25 cellular contexts compared by ENCODE assay signal in genomic region chr21:38777521-38777920, GRCh38. TPM values are rescaled to one million over a fixed set of nuclear protein-coding genes. Genes with fewer than 3 reads are reported as not detected.
DNase-seq lines count a peak whose midpoint lies in the region; ATAC-seq, FAIRE-seq and TF ChIP-seq lines count a peak whose summit lies in the region.
"Had no signal": no experiment of that assay in that cellular context is flagged by ENCODE, and none has a peak within 500 bp of the region (broad histone marks: within the 10 kb centered on the region; RNA-seq: fewer than 3 reads in every experiment).

No MANE protein-coding gene starts in this region.

- H3K4me3 ChIP-seq in GM12878, result no peak overlapping the region
- H3K4me3 ChIP-seq: MG63, neural progenitor cell had no signal

- TF ChIP-seq POLR2A in GM12878 (IDR thresholded peaks at IDR 0.05; ENCODE audit: low read depth, low read length), result no peak

- intact Hi-C loops in activated CD8-positive, alpha-beta T cell treated with anti-CD3 and anti-CD28 coated beads for 36 hours (cut with micrococcal nuclease), result no loop called here
- intact Hi-C loops in GM12878 (cut with micrococcal nuclease; ENCODE audit: unreplicated experiment), result no loop called here

- in situ Hi-C loops in GM12878 (cut with MboI), result no loop called here

- peak; percentile 66 for DNase-seq in activated CD8-positive, alpha-beta T cell treated with anti-CD3 and anti-CD28 coated beads for 36 hours
- no peak for DNase-seq in activated CD8-positive, alpha-beta T cell treated with anti-CD3 and anti-CD28 coated beads, Interleukin-2, amount 10 ng/mL, durations not matched to agents 7 days and 5 days
- DNase-seq in GM12878 (ENCODE audit: low read depth, low spot score), result no peak
- no peak for DNase-seq in SKM-1 treated with dmso at 0.1 percent for 144 hours (lab: John Stamatoyannopoulos, UW; ENCODE audit: unreplicated experiment)
- DNase-seq in NCI-H2171 treated with DMSO at 0.1 percent for 48 hours (lab: John Stamatoyannopoulos, UW), result no peak
- DNase-seq in HEK293T (ENCODE audit: extremely low spot score), result no peak
- DNase-seq: activated CD4-positive, alpha-beta T cell treated with anti-CD3 and anti-CD28 coated beads, Interleukin-2, amount 50 U/mL, for 1 hour; activated T-cell treated with anti-CD3 and anti-CD28 coated beads, Interleukin-2, amount 50 U/mL, for 24 hours; BE2C; head of caudate nucleus; IMR-90; MG63; NCI-H146; NCI-H748 treated with DMSO at 0.1 percent for 48 hours; SHP77 had no signal

- H3K36me3 Mint-ChIP-seq in activated CD8-positive, alpha-beta T cell treated with anti-CD3 and anti-CD28 coated beads for 36 hours (ENCODE audit: low read depth), result peaks cover 24% of the 10 kb centered on the region
- peaks cover 30% of the 10 kb centered on the region for H3K36me3 Mint-ChIP-seq in activated CD8-positive, alpha-beta T cell treated with anti-CD3 and anti-CD28 coated beads, Interleukin-2, amount 10 ng/mL, durations not matched to agents 7 days and 5 days (ENCODE audit: low read depth)
- H3K36me3 Mint-ChIP-seq in stimulated activated memory B cell treated with anti-CD40 and anti-IgM and Interleukin-4, amounts not matched to agents 10 μg/mL and 1 μg/mL and 100 μg/mL, for 72 hours, result no peaks in the 10 kb centered on the region

- POLR2A ChIA-PET in activated CD8-positive, alpha-beta T cell treated with anti-CD3 and anti-CD28 coated beads for 36 hours (lab: Charles Lee), result interaction anchor here (0.7 to 1.6 kb wide), 3 partner anchors 9 to 30 kb away, joined by 3 to 5 read pairs (median 4); no protein-coding TSS in a partner anchor
- POLR2A ChIA-PET in activated CD8-positive, alpha-beta T cell treated with anti-CD3 and anti-CD28 coated beads, Interleukin-2, amount 10 ng/mL, durations not matched to agents 7 days and 5 days (lab: Charles Lee), result no interaction called here
- POLR2A ChIA-PET in GM12878 (lab: Charles Lee) (interaction anchor here (0.6 kb wide), 1 partner anchor 25 kb away, joined by 3 read pairs; no protein-coding TSS in a partner anchor), HEK293T (lab: Yijun Ruan, JAX) (no interaction called here)

- no peak for TF ChIP-seq RAD21 in GM12878 (IDR thresholded peaks at IDR 0.05; ENCODE audit: insufficient read depth, low read depth, low read length)

- BruUV-seq in GM12878 (replicated peaks; lab: Mats Ljungman, UMichigan), result no TSS peak

- H3K9ac ChIP-seq in GM12878 (ENCODE audit: control insufficient read depth, insufficient read depth, low read length), result no peak overlapping the region
- H3K9ac ChIP-seq: neural progenitor cell had no signal

- 1% methylated on average over 5 of the region's 5 CpGs for WGBS in GM12878 (ENCODE audit: insufficient coverage, insufficient replicate concordance, low lambda C conversion rate, missing lambda C conversion rate)

- RAD21 ChIA-PET in GM12878 (lab: Charles Lee; ENCODE audit: unreplicated experiment), result no interaction called here

- no peaks in the 10 kb centered on the region for H3K79me2 ChIP-seq in GM12878 (ENCODE audit: control insufficient read depth, insufficient read depth, low read length)

- H3K27me3 Mint-ChIP-seq in activated CD8-positive, alpha-beta T cell treated with anti-CD3 and anti-CD28 coated beads for 36 hours, result peaks cover 10% of the 10 kb centered on the region
- H3K27me3 Mint-ChIP-seq in activated CD8-positive, alpha-beta T cell treated with anti-CD3 and anti-CD28 coated beads, Interleukin-2, amount 10 ng/mL, durations not matched to agents 7 days and 5 days (ENCODE audit: low read depth), result no peaks in the 10 kb centered on the region
- peaks cover 48% of the 10 kb centered on the region for H3K27me3 Mint-ChIP-seq in stimulated activated memory B cell treated with anti-CD40 and anti-IgM and Interleukin-4, amounts not matched to agents 10 μg/mL and 1 μg/mL and 100 μg/mL, for 72 hours

- H3K4me2 ChIP-seq in GM12878 (ENCODE audit: control insufficient read depth, insufficient read depth), result no peak overlapping the region
- H3K4me2 ChIP-seq: neural progenitor cell had no signal

- H3K27ac Mint-ChIP-seq in activated CD8-positive, alpha-beta T cell treated with anti-CD3 and anti-CD28 coated beads for 36 hours, result peak overlapping the region; percentile 91
- H3K27ac Mint-ChIP-seq in activated CD8-positive, alpha-beta T cell treated with anti-CD3 and anti-CD28 coated beads, Interleukin-2, amount 10 ng/mL, durations not matched to agents 7 days and 5 days, result no peak overlapping the region
- no peak overlapping the region for H3K27ac Mint-ChIP-seq in stimulated activated memory B cell treated with anti-CD40 and anti-IgM and Interleukin-4, amounts not matched to agents 10 μg/mL and 1 μg/mL and 100 μg/mL, for 72 hours
- H3K27ac Mint-ChIP-seq: brain, neural progenitor cell had no signal

- SMC1A ChIA-PET in GM12878 (lab: Charles Lee; ENCODE audit: uncharacterized antibody, unreplicated experiment), result interaction anchor here (0.9 to 1.2 kb wide), 2 partner anchors 9 to 22 kb away, joined by 3 to 7 read pairs; no protein-coding TSS in a partner anchor

- H4K20me1 ChIP-seq in GM12878 (ENCODE audit: control insufficient read depth, insufficient read depth), result no peaks in the 10 kb centered on the region

- no peak overlapping the region for H3K4me3 Mint-ChIP-seq in activated CD8-positive, alpha-beta T cell treated with anti-CD3 and anti-CD28 coated beads for 36 hours
- no peak overlapping the region for H3K4me3 Mint-ChIP-seq in activated CD8-positive, alpha-beta T cell treated with anti-CD3 and anti-CD28 coated beads, Interleukin-2, amount 10 ng/mL, durations not matched to agents 7 days and 5 days
- no peak overlapping the region for H3K4me3 Mint-ChIP-seq in stimulated activated memory B cell treated with anti-CD40 and anti-IgM and Interleukin-4, amounts not matched to agents 10 μg/mL and 1 μg/mL and 100 μg/mL, for 72 hours
- H3K4me3 Mint-ChIP-seq: activated T-cell treated with anti-CD3 and anti-CD28 coated beads, Interleukin-2, amount 50 U/mL, for 24 hours; brain; neural progenitor cell; T-cell had no signal

- peaks cover 59% of the 10 kb centered on the region for H3K4me1 Mint-ChIP-seq in activated CD8-positive, alpha-beta T cell treated with anti-CD3 and anti-CD28 coated beads for 36 hours (ENCODE audit: low read depth)
- H3K4me1 Mint-ChIP-seq in activated CD8-positive, alpha-beta T cell treated with anti-CD3 and anti-CD28 coated beads, Interleukin-2, amount 10 ng/mL, durations not matched to agents 7 days and 5 days (ENCODE audit: low read depth), result peaks cover 44% of the 10 kb centered on the region
- H3K4me1 Mint-ChIP-seq in stimulated activated memory B cell treated with anti-CD40 and anti-IgM and Interleukin-4, amounts not matched to agents 10 μg/mL and 1 μg/mL and 100 μg/mL, for 72 hours, result peaks cover 35% of the 10 kb centered on the region

- H2AFZ ChIP-seq in GM12878 (ENCODE audit: control insufficient read depth, low read depth, low read length), result no peak overlapping the region
- H2AFZ ChIP-seq: neural progenitor cell had no signal

- peak; percentile 29 for ATAC-seq in activated CD8-positive, alpha-beta T cell treated with anti-CD3 and anti-CD28 coated beads for 36 hours
- no peak for ATAC-seq in activated CD8-positive, alpha-beta T cell treated with anti-CD3 and anti-CD28 coated beads, Interleukin-2, amount 10 ng/mL, durations not matched to agents 7 days and 5 days
- ATAC-seq in GM12878, result peak; percentile 80
- peak; percentile 77 for ATAC-seq in stimulated activated memory B cell treated with anti-CD40 and anti-IgM and Interleukin-4, amounts not matched to agents 10 μg/mL and 1 μg/mL and 100 μg/mL, for 72 hours
- ATAC-seq: left lobe of liver, T-cell had no signal

- peaks cover 37% of the 10 kb centered on the region for H3K9me3 Mint-ChIP-seq in activated CD8-positive, alpha-beta T cell treated with anti-CD3 and anti-CD28 coated beads for 36 hours
- peaks cover 20% of the 10 kb centered on the region for H3K9me3 Mint-ChIP-seq in activated CD8-positive, alpha-beta T cell treated with anti-CD3 and anti-CD28 coated beads, Interleukin-2, amount 10 ng/mL, durations not matched to agents 7 days and 5 days (ENCODE audit: insufficient read depth)
- peaks cover 18% of the 10 kb centered on the region for H3K9me3 Mint-ChIP-seq in stimulated activated memory B cell treated with anti-CD40 and anti-IgM and Interleukin-4, amounts not matched to agents 10 μg/mL and 1 μg/mL and 100 μg/mL, for 72 hours

- H3K9me3 ChIP-seq in KOPT-K1 (ENCODE audit: insufficient read depth, low read length, poor library complexity, severe bottlenecking) (peaks cover 32% of the 10 kb centered on the region), GM12878 (replicated peaks; ENCODE audit: control insufficient read depth, insufficient read depth, low read length) (peaks cover 16% of the 10 kb centered on the region)

- TF ChIP-seq EP300 in GM12878 (IDR thresholded peaks at IDR 0.05; ENCODE audit: borderline replicate concordance in 1 of 2, control insufficient read depth in 1 of 2, low read depth in 2 of 2, low read length in 2 of 2), result no peak

- H3K27ac ChIP-seq in KOPT-K1 (ENCODE audit: low read depth, low read length, poor library complexity, severe bottlenecking) (peak overlapping the region; percentile 10), GM12878 (ENCODE audit: control insufficient read depth, insufficient read depth) (no peak overlapping the region)
- H3K27ac ChIP-seq: neural progenitor cell, VCaP had no signal

- FAIRE-seq in GM12878 (lab: Jason Lieb, UNC), result no peak
- FAIRE-seq: A204.1, D721Med, endothelial cell of umbilical vein had no signal

- no peaks in the 10 kb centered on the region for H3K27me3 ChIP-seq in GM12878 (replicated peaks in 1 of 2; ENCODE audit: control insufficient read depth in 2 of 2, insufficient read depth in 2 of 2, low read length in 1 of 2)
- H3K27me3 ChIP-seq: BE2C, MG63, neural progenitor cell had no signal

- H3K4me1 ChIP-seq in GM12878 (ENCODE audit: control insufficient read depth, insufficient read depth, low read length), result peaks cover 19% of the 10 kb centered on the region
- H3K4me1 ChIP-seq: BE2C, neural progenitor cell had no signal

- no peak for TF ChIP-seq CTCF in activated CD8-positive, alpha-beta T cell treated with anti-CD3 and anti-CD28 coated beads for 36 hours (IDR thresholded peaks at IDR 0.05)
- TF ChIP-seq CTCF in GM12878 (IDR thresholded peaks at IDR 0.05 in 2 of 3, conservative IDR thresholded peaks at IDR 0.05 in 1 of 3; ENCODE audit: control insufficient read depth in 2 of 3, extremely low read depth in 1 of 3, insufficient read depth in 1 of 3, low read depth in 3 of 3, low read length in 3 of 3), result no peak

- H3K36me3 ChIP-seq in KOPT-K1 (ENCODE audit: insufficient read depth, low read length) (no peaks in the 10 kb centered on the region), GM12878 (ENCODE audit: control insufficient read depth in 2 of 2, insufficient read depth in 2 of 2, low read length in 1 of 2) (no peaks in the 10 kb centered on the region)
- H3K36me3 ChIP-seq: BE2C, MG63, neural progenitor cell had no signal

- CTCF ChIA-PET in activated CD8-positive, alpha-beta T cell treated with anti-CD3 and anti-CD28 coated beads for 36 hours (lab: Charles Lee), result interaction anchor here (0.7 to 1.3 kb wide), 4 partner anchors 10 to 46 kb away, joined by 3 to 5 read pairs (median 4); no protein-coding TSS in a partner anchor
- CTCF ChIA-PET in activated CD8-positive, alpha-beta T cell treated with anti-CD3 and anti-CD28 coated beads, Interleukin-2, amount 10 ng/mL, durations not matched to agents 7 days and 5 days (lab: Charles Lee), result interaction anchor here (1.4 to 1.5 kb wide), 2 partner anchors 9 to 26 kb away, joined by 3 to 4 read pairs; no protein-coding TSS in a partner anchor
- CTCF ChIA-PET in GM12878 (lab: Yijun Ruan, JAX) (interaction anchor here (1.7 kb wide), 1 partner anchor 27 kb away, joined by 3 read pairs; no protein-coding TSS in a partner anchor), HEK293T (lab: Yijun Ruan, JAX) (no interaction called here)

RNA-seq across cellular contexts. Expression of gene ETS2, which starts 28.2 kb away (rescaled TPM):
- 10 to 100 TPM; 28.1 to 29.7 TPM for total RNA-seq in activated CD8-positive, alpha-beta T cell treated with anti-CD3 and anti-CD28 coated beads for 36 hours
- total RNA-seq in activated CD8-positive, alpha-beta T cell treated with anti-CD3 and anti-CD28 coated beads, Interleukin-2, amount 10 ng/mL, durations not matched to agents 7 days and 5 days, result 10 to 100 TPM; 17.0 to 20.1 TPM
- 2.2 and 2.7 TPM in 2 replicates for total RNA-seq in GM12878 (2013; cell fraction: nucleolus; rRNA removed)
- total RNA-seq in GM12878 (2014; rRNA removed) (3.1 and 3.4 TPM in 2 replicates), GM12878 (2014; rRNA removed; fragmentation: Illumina TruSeq; extraction: Trizol) (3.4 TPM in 2 replicates), GM12878 (2021) (8.6 and 10.1 TPM in 2 replicates)
- polyA plus RNA-seq in GM12878 (2011; ENCODE audit: low read depth), result 1.5 TPM
- polyA plus RNA-seq in GM12878 (2011; rRNA removed) (2.7 and 4.7 TPM in 2 replicates), GM12878 (2014; fragmentation: Illumina TruSeq; extraction: Trizol) (6.5 and 7.8 TPM in 2 replicates), GM12878 (2014; fragmentation: Nextera tagmentation; extraction: Ambion mirVana) (1 to 10 TPM in 1 of 2 experiments, under 1 TPM in 1; 0.52 to 1.2 TPM), GM12878 (2014; rRNA removed) (5.4 and 6.4 TPM in 2 replicates), GM12878 (2016; fragmentation: Nextera tagmentation; extraction: Ambion mirVana) (1 to 10 TPM; 3.8 to 3.9 TPM)
- 3.7 TPM in 2 replicates for polyA plus RNA-seq in GM12878 (2011; cell fraction: cytosol; rRNA removed)
- 8.2 and 8.8 TPM in 2 replicates for polyA plus RNA-seq in GM12878 (2011; cell fraction: nucleus; rRNA removed)
- polyA plus RNA-seq in GM12878 (2012), result 2.3 and 3.3 TPM in 2 replicates
- polyA minus RNA-seq in GM12878 (2011; rRNA and poly(A)+ RNA removed), result 3.9 and 4.6 TPM in 2 replicates
- 3.6 TPM in 2 replicates for polyA minus RNA-seq in GM12878 (2011; cell fraction: cytosol; rRNA and poly(A)+ RNA removed)
- 3.4 and 6.3 TPM in 2 replicates for polyA minus RNA-seq in GM12878 (2011; cell fraction: nucleus; rRNA and poly(A)+ RNA removed)

Comparison
In these comparisons a context has a peak if more than half of its experiments do, and no peak if none do; other contexts are left out.
1. POLR2A ChIA-PET loops: an anchor here in activated CD8-positive, alpha-beta T cell treated with anti-CD3 and anti-CD28 coated beads for 36 hours (0.7 to 1.6 kb wide) and GM12878 (0.6 kb wide); none called in activated CD8-positive, alpha-beta T cell treated with anti-CD3 and anti-CD28 coated beads, Interleukin-2, amount 10 ng/mL, durations not matched to agents 7 days and 5 days and HEK293T.